ENCODE assay signal across 11 cellular contexts in the genomic region with DNA sequence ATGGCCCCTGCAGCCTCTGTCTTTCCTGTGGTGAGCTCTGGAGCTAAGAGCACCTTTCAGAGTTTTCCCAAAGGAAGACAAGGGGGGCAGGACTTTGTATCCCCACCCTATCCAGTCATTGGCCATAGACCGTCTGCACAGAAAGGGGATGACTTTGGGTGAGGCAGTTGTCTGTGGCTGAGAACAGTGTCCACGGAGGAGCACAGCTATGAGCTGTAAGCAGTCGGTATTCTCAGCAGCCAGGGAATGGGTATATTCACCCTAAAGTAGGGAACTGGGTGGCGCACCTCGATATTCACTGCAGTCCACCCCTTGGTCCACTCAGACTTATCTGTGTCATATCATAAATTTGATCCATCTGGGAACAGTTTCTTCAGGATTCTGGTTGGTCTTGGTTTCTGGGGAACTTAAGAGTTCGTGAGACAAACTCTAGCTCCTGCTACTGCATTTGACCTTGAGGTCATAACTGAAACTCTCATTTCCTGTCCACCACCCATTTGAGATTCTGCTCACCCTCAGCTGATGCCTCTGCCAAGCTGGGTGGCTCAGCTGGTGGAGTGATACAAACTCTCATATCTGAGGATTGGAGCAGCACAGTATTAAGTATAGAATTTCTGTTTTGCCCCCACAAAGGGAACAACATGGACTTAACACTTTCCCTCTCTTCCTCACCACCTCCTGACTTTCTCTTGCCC. TPM values are rescaled to one million over a fixed set of nuclear protein-coding genes. Genes with fewer than 3 reads are reported as not detected.
DNase-seq lines count a peak whose midpoint lies in the region; ATAC-seq and TF ChIP-seq lines count a peak whose summit lies in the region.
"Had no signal": no experiment of that assay in that cellular context is flagged by ENCODE, and none has a peak within 500 bp of the region (broad histone marks: within the 10 kb centered on the region; RNA-seq: fewer than 3 reads in every experiment).

No MANE protein-coding gene starts in this region.

- intact Hi-C loops in lower leg skin (cut with DNase I; ENCODE audit: low total_unique reads), result no loop called here

- DNase-seq in GM10248 (ENCODE audit: extremely low spot score) (peak; percentile 14), MG63 (peak; percentile 22), lower leg skin (ENCODE audit: low spot score in 2 of 2) (no peak), NAMALWA (ENCODE audit: low spot score) (no peak), NK-92 (lab: John Stamatoyannopoulos, UW; ENCODE audit: unreplicated experiment) (no peak), NCI-H1092 treated with DMSO at 0.1 percent for 48 hours (lab: John Stamatoyannopoulos, UW) (no peak)
- DNase-seq: activated CD4-positive, CD25-positive, alpha-beta regulatory T cell; activated naive CD8-positive, alpha-beta T cell treated with anti-CD3 and anti-CD28 coated beads, Interleukin-2, amount 10 ng/mL, durations not matched to agents 7 days and 5 days; immature natural killer cell had no signal

- no peaks in the 10 kb centered on the region for H3K27me3 ChIP-seq in MG63

- no peaks in the 10 kb centered on the region for H3K9me3 ChIP-seq in MG63

- no peaks in the 10 kb centered on the region for H3K36me3 ChIP-seq in MG63

- WGBS in lower leg skin, 2 donors, result 82% methylated on average over 6 of the region's 6 CpGs

- no peak for TF ChIP-seq POLR2A in lower leg skin (IDR thresholded peaks at IDR 0.05)

- no peak overlapping the region for H3K4me3 ChIP-seq in MG63
- H3K4me3 ChIP-seq in lower leg skin (ENCODE audit: low read depth, poor library complexity, severe bottlenecking), result no peak overlapping the region

- ATAC-seq in GM19463 (IDR thresholded peaks at IDR 0.05; ENCODE audit: unreplicated experiment), result peak; percentile 93
- ATAC-seq in HG02970 (IDR thresholded peaks at IDR 0.05; ENCODE audit: low FRiP score, unreplicated experiment), result peak; percentile 70

- POLR2A ChIA-PET in GM10248 (lab: Yijun Ruan, JAX), result no interaction called here

- TF ChIP-seq CTCF in GM10248 (IDR thresholded peaks at IDR 0.05; ENCODE audit: control extremely low read depth, extremely low read depth, low read depth, missing control alignments) (no peak), lower leg skin (IDR thresholded peaks at IDR 0.05) (no peak)

- CTCF ChIA-PET in GM10248 (lab: Yijun Ruan, JAX), result no interaction called here

RNA-seq across cellular contexts. Expression of gene SCG2, which starts 45.2 kb away (rescaled TPM):
- 0.26 and 0.39 TPM in 2 replicates for total RNA-seq in MG63 (2014; rRNA removed; shearing (Covaris generic); ENCODE audit: low replicate concordance)
- 1 to 10 TPM in 1 of 4 donors, under 1 TPM in 2, not detected in 1; 0.17 to 1.8 (median 0.42) TPM for total RNA-seq in lower leg skin
- total RNA-seq: activated naive CD8-positive, alpha-beta T cell treated with anti-CD3 and anti-CD28 coated beads, Interleukin-2, amount 10 ng/mL, durations not matched to agents 7 days and 5 days had no signal

Comparison
In these comparisons a context has a peak if more than half of its experiments do, and no peak if none do; other contexts are left out.
1. DNase-seq: peak in GM10248 (single experiment) and MG63 (single experiment); none in lower leg skin (0 of 2), NAMALWA (single experiment), NK-92 (single experiment) and NCI-H1092 treated with DMSO at 0.1 percent for 48 hours (single experiment).